ENCODE assay signal across 1 cellular context in the genomic region with DNA sequence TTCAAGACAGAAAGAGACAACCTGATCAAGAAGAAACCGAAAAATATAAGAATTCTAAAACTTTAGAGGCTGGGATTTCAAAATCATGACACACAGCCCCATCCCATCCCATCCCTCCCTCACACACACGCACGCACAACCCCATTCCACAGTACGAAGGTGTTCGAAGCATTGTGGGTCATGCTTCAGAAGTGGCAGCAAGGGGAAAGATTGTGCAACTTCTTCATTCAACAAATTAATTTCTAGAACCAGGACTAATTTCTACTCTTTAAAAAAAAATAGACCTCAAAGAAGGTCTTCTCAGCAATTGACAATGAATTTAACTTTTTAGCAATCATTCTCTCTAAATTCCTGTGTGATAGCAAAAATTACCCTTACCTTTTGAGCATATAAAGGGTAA.
TF ChIP-seq lines count a peak whose summit lies in the region.

No MANE protein-coding gene starts in this region.

TF ChIP-seq in endothelial cell of umbilical vein, 7 proteins besides CTCF, POLR2A, EP300 and RAD21:
- TF ChIP-seq GATA2 (IDR thresholded peaks at IDR 0.05; ENCODE audit: insufficient read depth, insufficient read length, low read depth, low read length) = no peak
